ENCODE assay signal across 24 cellular contexts in genomic region chrX:46144566-46144965, GRCh38.
DNase-seq lines count a peak whose midpoint lies in the region; FAIRE-seq and TF ChIP-seq lines count a peak whose summit lies in the region.
"Had no signal": no experiment of that assay in that cellular context is flagged by ENCODE, and none has a peak within 500 bp of the region (broad histone marks: within the 10 kb centered on the region; RNA-seq: fewer than 3 reads in every experiment).

No MANE protein-coding gene starts in this region.

- H3K27me3 ChIP-seq in astrocyte (ENCODE audit: insufficient read depth, low read length) (no peaks in the 10 kb centered on the region), endothelial cell of umbilical vein (ENCODE audit: control insufficient read depth in 2 of 2, insufficient read depth in 2 of 2, low read length in 2 of 2) (no peaks in the 10 kb centered on the region)
- H3K27me3 ChIP-seq: BE2C, BLaER1 had no signal

- H3K36me3 Mint-ChIP-seq in astrocyte (ENCODE audit: low read depth, unreplicated experiment) = no peaks in the 10 kb centered on the region
- H3K36me3 Mint-ChIP-seq: CD14-positive monocyte; CD4-positive, alpha-beta memory T cell; CD4-positive, CD25-positive, alpha-beta regulatory T cell; CD8-positive, alpha-beta memory T cell had no signal

- no peak overlapping the region for H3K4me2 ChIP-seq in astrocyte (ENCODE audit: low read length)
- no peak overlapping the region for H3K4me2 ChIP-seq in endothelial cell of umbilical vein (ENCODE audit: insufficient read depth, low read length)
- H3K4me2 ChIP-seq: BLaER1 had no signal

- H3K4me1 ChIP-seq in HEK293 (ENCODE audit: control insufficient read depth, insufficient read depth, low read length) (no peaks in the 10 kb centered on the region), astrocyte (ENCODE audit: insufficient read depth, low read length) (no peaks in the 10 kb centered on the region), endothelial cell of umbilical vein (ENCODE audit: control insufficient read depth, extremely low read depth, insufficient read depth, low read length) (no peaks in the 10 kb centered on the region)
- H3K4me1 ChIP-seq: BE2C, BLaER1 had no signal

- POLR2A ChIA-PET in HEK293 (lab: Yijun Ruan, JAX) (no interaction called here), endothelial cell of umbilical vein (lab: Charles Lee) (no interaction called here)

- CTCF ChIA-PET in HEK293 (lab: Yijun Ruan, JAX) (interaction anchor here (0.6 kb wide), 1 partner anchor 63 kb away, joined by 3 read pairs; no protein-coding TSS in a partner anchor), endothelial cell of umbilical vein (lab: Charles Lee) (no interaction called here)

- DNase-seq in astrocyte (ENCODE audit: low read depth) (no peak), endothelial cell of umbilical vein (ENCODE audit: low read depth, low spot score) (no peak), DMS53 treated with DMSO at 0.1 percent for 48 hours (lab: John Stamatoyannopoulos, UW; ENCODE audit: unreplicated experiment) (no peak)
- DNase-seq in effector CD4-positive, alpha-beta T cell = no peak
- DNase-seq: 8988T; ACHN; BE2C; C1 segment of cervical spinal cord; CD4-positive, alpha-beta memory T cell; CD4-positive, CD25-positive, alpha-beta regulatory T cell; CD8-positive, alpha-beta memory T cell; COR-L47; DMS 273 treated with DMSO at 0.1 percent for 48 hours; DMS153; DMS53; DMS79 treated with DMSO at 0.1 percent for 48 hours; GF-D8 had no signal

- no peak overlapping the region for H3K27ac Mint-ChIP-seq in astrocyte (ENCODE audit: unreplicated experiment)
- H3K27ac Mint-ChIP-seq: CD14-positive monocyte; CD4-positive, alpha-beta memory T cell; CD4-positive, CD25-positive, alpha-beta regulatory T cell; CD8-positive, alpha-beta memory T cell had no signal

- dilution Hi-C loops in endothelial cell of umbilical vein (cut with MboI; ENCODE audit: extremely low pct_ligation_motif_present, low sequenced_read_pairs) = no loop called here

- no peaks in the 10 kb centered on the region for H3K4me1 Mint-ChIP-seq in astrocyte (ENCODE audit: low read depth, unreplicated experiment)
- H3K4me1 Mint-ChIP-seq: CD14-positive monocyte; CD4-positive, alpha-beta memory T cell; CD8-positive, alpha-beta memory T cell had no signal

- peaks cover 3% of the 10 kb centered on the region for H3K9me3 Mint-ChIP-seq in astrocyte (ENCODE audit: unreplicated experiment)

- H3K27me3 Mint-ChIP-seq in astrocyte (ENCODE audit: low read depth, unreplicated experiment) = no peaks in the 10 kb centered on the region
- H3K27me3 Mint-ChIP-seq: CD4-positive, alpha-beta memory T cell had no signal

- no peak overlapping the region for H3K9ac ChIP-seq in astrocyte (ENCODE audit: low read length)
- H3K9ac ChIP-seq in endothelial cell of umbilical vein (replicated peaks; ENCODE audit: extremely low read depth, insufficient read depth, low read length) = no peak overlapping the region
- H3K9ac ChIP-seq: BLaER1 had no signal

- no TSS peak for BruUV-seq in endothelial cell of umbilical vein (replicated peaks; lab: Mats Ljungman, UMichigan)

- H3K4me3 Mint-ChIP-seq in astrocyte (ENCODE audit: unreplicated experiment) = no peak overlapping the region
- H3K4me3 Mint-ChIP-seq: CD14-positive monocyte; CD4-positive, CD25-positive, alpha-beta regulatory T cell; CD8-positive, alpha-beta memory T cell had no signal

- H3K9me1 ChIP-seq in endothelial cell of umbilical vein (replicated peaks; ENCODE audit: control insufficient read depth, extremely low read depth, insufficient read depth, low read length) = no peaks in the 10 kb centered on the region

- H4K20me1 ChIP-seq in astrocyte (ENCODE audit: insufficient read depth, low read length) (no peaks in the 10 kb centered on the region), endothelial cell of umbilical vein (replicated peaks; ENCODE audit: control insufficient read depth, extremely low read depth, insufficient read depth, low read length) (no peaks in the 10 kb centered on the region)
- H4K20me1 ChIP-seq: BLaER1 had no signal

- H3K4me3 ChIP-seq in HEK293 (ENCODE audit: low read depth, low read length) (no peak overlapping the region), astrocyte (ENCODE audit: insufficient read depth, low read depth, low read length) (no peak overlapping the region), endothelial cell of umbilical vein (replicated peaks in 1 of 3; ENCODE audit: insufficient read depth in 1 of 3, low read depth in 1 of 3, low read length in 3 of 3) (no peak overlapping the region)
- H3K4me3 ChIP-seq: BLaER1 had no signal

- no peaks in the 10 kb centered on the region for H3K79me2 ChIP-seq in astrocyte (ENCODE audit: insufficient read depth, low read length)
- H3K79me2 ChIP-seq in endothelial cell of umbilical vein (ENCODE audit: control insufficient read depth, insufficient read depth, low read length) = no peaks in the 10 kb centered on the region

- H2AFZ ChIP-seq in astrocyte (ENCODE audit: low read depth, low read length) = no peak overlapping the region
- no peak overlapping the region for H2AFZ ChIP-seq in endothelial cell of umbilical vein (ENCODE audit: low read depth, low read length)

- peak; percentile 83 for FAIRE-seq in astrocyte (lab: Jason Lieb, UNC)
- FAIRE-seq in endothelial cell of umbilical vein (lab: Jason Lieb, UNC) = peak; percentile 21
- FAIRE-seq: A204.1, G401.6, GM12891, GM19239 had no signal

- H3K9me3 ChIP-seq in HEK293 (ENCODE audit: control insufficient read depth, insufficient read depth, low read depth, low read length) = no peaks in the 10 kb centered on the region
- H3K9me3 ChIP-seq in astrocyte (ENCODE audit: insufficient read depth, low read depth, low read length) = no peaks in the 10 kb centered on the region
- no peaks in the 10 kb centered on the region for H3K9me3 ChIP-seq in endothelial cell of umbilical vein (replicated peaks; ENCODE audit: control insufficient read depth, insufficient read depth, low read length)
- H3K9me3 ChIP-seq: BE2C, BLaER1 had no signal

- no peak overlapping the region for H3K27ac ChIP-seq in HEK293 (ENCODE audit: extremely low read depth, low read depth, low read length)
- no peak overlapping the region for H3K27ac ChIP-seq in astrocyte (ENCODE audit: low read depth, low read length)
- no peak overlapping the region for H3K27ac ChIP-seq in endothelial cell of umbilical vein (ENCODE audit: insufficient read depth, low read depth, low read length)
- H3K27ac ChIP-seq: BLaER1 had no signal

- no peak for TF ChIP-seq POLR2A in endothelial cell of umbilical vein (IDR thresholded peaks at IDR 0.05; ENCODE audit: low read depth, low read length)

- intact Hi-C loops in endothelial cell of umbilical vein (cut with micrococcal nuclease) = no loop called here

- H3K36me3 ChIP-seq in HEK293 (ENCODE audit: control insufficient read depth in 2 of 2, insufficient read depth in 1 of 2, low read length in 2 of 2) (no peaks in the 10 kb centered on the region), astrocyte (ENCODE audit: insufficient read depth, low read length) (no peaks in the 10 kb centered on the region), endothelial cell of umbilical vein (ENCODE audit: control insufficient read depth in 2 of 2, extremely low read depth in 1 of 2, insufficient read depth in 2 of 2, low read length in 2 of 2) (no peaks in the 10 kb centered on the region)
- H3K36me3 ChIP-seq: BE2C, BLaER1 had no signal

- TF ChIP-seq CTCF in HEK293 (tag by site-specific recombination; IDR thresholded peaks at IDR 0.05) (no peak), astrocyte (IDR thresholded peaks at IDR 0.05; ENCODE audit: insufficient read depth, low read depth, low read length) (no peak), endothelial cell of umbilical vein (IDR thresholded peaks at IDR 0.05; ENCODE audit: extremely low read depth in 1 of 2, insufficient read depth in 1 of 2, low read depth in 1 of 2, low read length in 2 of 2) (no peak)

TF ChIP-seq in HEK293, 187 proteins besides CTCF, POLR2A, EP300 and RAD21:
- TF ChIP-seq ZNF175 (tag by site-specific recombination; IDR thresholded peaks at IDR 0.05) (no peak), ZNF341 (tag by site-specific recombination; IDR thresholded peaks at IDR 0.05; ENCODE audit: low read depth) (no peak), ZNF146 (tag by site-specific recombination; IDR thresholded peaks at IDR 0.05) (peak; percentile 87)

TF ChIP-seq in endothelial cell of umbilical vein, 7 proteins besides CTCF, POLR2A, EP300 and RAD21:
- no peak for TF ChIP-seq GATA2 (IDR thresholded peaks at IDR 0.05; ENCODE audit: insufficient read depth, insufficient read length, low read depth, low read length)
- no peak for TF ChIP-seq MAX (IDR thresholded peaks at IDR 0.05; ENCODE audit: insufficient read depth, insufficient read length)
- TF ChIP-seq MYC (IDR thresholded peaks at IDR 0.05; ENCODE audit: low read depth, low read length) = no peak
- TF ChIP-seq JUN (IDR thresholded peaks at IDR 0.05; ENCODE audit: borderline replicate concordance, insufficient read depth, insufficient read length, low read depth) = no peak
- no peak for TF ChIP-seq EZH2 (IDR thresholded peaks at IDR 0.05; ENCODE audit: borderline replicate concordance, low read depth, low read length, severe bottlenecking)
- no peak for TF ChIP-seq POLR2AphosphoS5 (IDR thresholded peaks at IDR 0.05; ENCODE audit: insufficient read depth, low read depth, low read length)
- no peak for TF ChIP-seq FOS (IDR thresholded peaks at IDR 0.05; ENCODE audit: borderline replicate concordance, insufficient read depth, low read length)
TF ChIP-seq in endothelial cell of umbilical vein: peak in this region for 0.
